ENCODE assay signal across 8 cellular contexts in the genomic region with DNA sequence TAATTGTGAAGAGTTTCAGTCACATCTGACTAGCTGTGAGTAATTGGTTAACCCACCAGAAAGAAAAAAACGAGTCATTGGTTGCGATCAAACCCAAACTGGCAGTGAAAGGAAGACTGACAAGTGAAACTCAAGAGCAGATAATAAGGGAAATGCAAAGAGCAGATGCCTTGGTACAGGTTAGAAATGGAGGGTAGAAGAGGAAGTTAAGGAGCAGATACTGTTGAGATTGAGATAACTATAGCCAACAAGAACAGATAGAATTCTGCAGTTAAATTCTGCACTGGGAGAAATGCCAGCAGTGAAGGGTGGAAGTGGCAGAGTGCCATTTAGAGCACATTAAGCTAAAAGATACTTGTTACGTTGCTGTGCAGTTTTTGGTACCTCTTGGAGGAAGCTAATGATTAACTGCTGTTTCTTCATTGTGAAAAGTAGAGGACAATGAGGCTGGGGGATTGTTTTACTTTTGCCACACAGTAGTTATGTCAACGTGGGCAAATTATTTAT.
DNase-seq lines count a peak whose midpoint lies in the region; ATAC-seq and TF ChIP-seq lines count a peak whose summit lies in the region.

No MANE protein-coding gene starts in this region.

- H3K36me3 Mint-ChIP-seq in mesothelial cell of epicardium = peaks cover 22% of the 10 kb centered on the region

- ATAC-seq in GM19468 (IDR thresholded peaks at IDR 0.05; ENCODE audit: extremely low read depth, unreplicated experiment) (peak; percentile 85), HG03442 (IDR thresholded peaks at IDR 0.05; ENCODE audit: unreplicated experiment) (peak; percentile 91), foreskin keratinocyte (peak; percentile 46), esophagus mucosa (no peak)

- DNase-seq in GM10266 (ENCODE audit: extremely low spot score) = peak; percentile 28
- DNase-seq in RPMI8226 = peak; percentile 51
- peak in 1 of 2 donors; percentile 22 for DNase-seq in foreskin keratinocyte
- DNase-seq in mesothelial cell of epicardium (ENCODE audit: low spot score in 2 of 2, unreplicated experiment in 2 of 2) = no peak
- DNase-seq in NCI-H748 treated with DMSO at 0.1 percent for 48 hours (lab: John Stamatoyannopoulos, UW) = no peak

- H3K27ac ChIP-seq in foreskin keratinocyte = no peak overlapping the region

- no peak overlapping the region for H3K27ac Mint-ChIP-seq in mesothelial cell of epicardium

- no peaks in the 10 kb centered on the region for H3K27me3 ChIP-seq in foreskin keratinocyte

- H3K9me3 Mint-ChIP-seq in mesothelial cell of epicardium = peaks cover 7% of the 10 kb centered on the region

- H3K4me3 Mint-ChIP-seq in mesothelial cell of epicardium = no peak overlapping the region

- no peak for TF ChIP-seq CTCF in GM10266 (IDR thresholded peaks at IDR 0.05; ENCODE audit: control insufficient read depth, insufficient read depth, low read depth, missing control alignments)
- no peak for TF ChIP-seq CTCF in foreskin keratinocyte (conservative IDR thresholded peaks at IDR 0.05)
- TF ChIP-seq CTCF in mesothelial cell of epicardium (IDR thresholded peaks at IDR 0.05; ENCODE audit: unreplicated experiment) = no peak

- no peaks in the 10 kb centered on the region for H3K4me1 ChIP-seq in foreskin keratinocyte

- H3K4me1 Mint-ChIP-seq in mesothelial cell of epicardium = no peaks in the 10 kb centered on the region

- no peaks in the 10 kb centered on the region for H3K27me3 Mint-ChIP-seq in mesothelial cell of epicardium (ENCODE audit: low read depth)

Comparison
In these comparisons a context has a peak if more than half of its experiments do, and no peak if none do; other contexts are left out.
1. DNase-seq: peak in GM10266 (single experiment) and RPMI8226 (single experiment); none in mesothelial cell of epicardium (0 of 2) and NCI-H748 treated with DMSO at 0.1 percent for 48 hours (single experiment).